In genomic region chr7:22154130-22154529, GRCh38 we compare ENCODE assay signal across 15 cellular contexts.
DNase-seq lines count a peak whose midpoint lies in the region; ATAC-seq, FAIRE-seq and TF ChIP-seq lines count a peak whose summit lies in the region.
"Had no signal": no experiment of that assay in that cellular context is flagged by ENCODE, and none has a peak within 500 bp of the region (broad histone marks: within the 10 kb centered on the region; RNA-seq: fewer than 3 reads in every experiment).

No MANE protein-coding gene starts in this region.

- H3K27me3 ChIP-seq in K562 (ENCODE audit: control insufficient read depth in 2 of 2, insufficient read depth in 2 of 2, low read length in 2 of 2): no peaks in the 10 kb centered on the region
- H3K27me3 ChIP-seq: BE2C, right atrium auricular region had no signal

- no peak overlapping the region for H3K4me2 ChIP-seq in K562 (ENCODE audit: insufficient read depth, low read length)

- no peaks in the 10 kb centered on the region for H3K36me3 Mint-ChIP-seq in activated T-helper 2 cell treated with anti-CD3 and anti-CD28 coated beads, Interferon-gamma antibody, Interleukin-2, Interleukin-4, amounts not matched to agents 10 μg/mL and 5 μg/mL and 100 μg/mL, durations not matched to agents 14 hours and 24 hours and 36 hours (ENCODE audit: low read depth)

- no peak overlapping the region for H3K27ac Mint-ChIP-seq in activated T-helper 2 cell treated with anti-CD3 and anti-CD28 coated beads, Interferon-gamma antibody, Interleukin-2, Interleukin-4, amounts not matched to agents 10 μg/mL and 5 μg/mL and 100 μg/mL, durations not matched to agents 14 hours and 24 hours and 36 hours
- H3K27ac Mint-ChIP-seq: stimulated activated naive B cell treated with anti-CD40 and anti-IgM and Interleukin-4, amounts not matched to agents 10 μg/mL and 1 μg/mL and 100 μg/mL, for 72 hours had no signal

- peaks cover 25% of the 10 kb centered on the region for H3K4me1 Mint-ChIP-seq in activated T-helper 2 cell treated with anti-CD3 and anti-CD28 coated beads, Interferon-gamma antibody, Interleukin-2, Interleukin-4, amounts not matched to agents 10 μg/mL and 5 μg/mL and 100 μg/mL, durations not matched to agents 14 hours and 24 hours and 36 hours (ENCODE audit: low read depth)
- H3K4me1 Mint-ChIP-seq: central memory CD8-positive, alpha-beta T cell; stimulated activated naive B cell treated with anti-CD40 and anti-IgM and Interleukin-4, amounts not matched to agents 10 μg/mL and 1 μg/mL and 100 μg/mL, for 72 hours had no signal

- H3K9ac ChIP-seq in K562 (ENCODE audit: insufficient read depth in 1 of 2, low read depth in 2 of 2, low read length in 2 of 2): no peak overlapping the region

- H3K4me3 Mint-ChIP-seq in activated T-helper 2 cell treated with anti-CD3 and anti-CD28 coated beads, Interferon-gamma antibody, Interleukin-2, Interleukin-4, amounts not matched to agents 10 μg/mL and 5 μg/mL and 100 μg/mL, durations not matched to agents 14 hours and 24 hours and 36 hours (ENCODE audit: low read depth): no peak overlapping the region
- H3K4me3 Mint-ChIP-seq: central memory CD8-positive, alpha-beta T cell; stimulated activated naive B cell treated with anti-CD40 and anti-IgM and Interleukin-4, amounts not matched to agents 10 μg/mL and 1 μg/mL and 100 μg/mL, for 72 hours had no signal

- intact Hi-C loops in K562 (cut with micrococcal nuclease): no loop called here
- intact Hi-C loops in activated T-helper 2 cell treated with anti-CD3 and anti-CD28 coated beads, Interferon-gamma antibody, Interleukin-2, Interleukin-4, amounts not matched to agents 10 μg/mL and 5 μg/mL and 100 μg/mL, durations not matched to agents 14 hours and 24 hours and 36 hours (cut with micrococcal nuclease): no loop called here

- no peak overlapping the region for H3K4me3 ChIP-seq in K562
- H3K4me3 ChIP-seq: right atrium auricular region had no signal

- TF ChIP-seq EP300 in K562 (IDR thresholded peaks at IDR 0.05; ENCODE audit: low read length): no peak

- WGBS in K562 (ENCODE audit: insufficient coverage, low coverage, missing lambda C conversion rate): 6% methylated on average over 2 of the region's 2 CpGs

- no peak for TF ChIP-seq CTCF in K562 (IDR thresholded peaks at IDR 0.05 in 2 of 3, conservative IDR thresholded peaks at IDR 0.05 in 1 of 3; ENCODE audit: insufficient read depth in 2 of 3, low read depth in 1 of 3, low read length in 3 of 3)

- no peak for ATAC-seq in K562
- ATAC-seq: stimulated activated naive B cell treated with anti-CD40 and anti-IgM and Interleukin-4, amounts not matched to agents 10 μg/mL and 1 μg/mL and 100 μg/mL, for 72 hours had no signal

- DNase-seq in AG08395 (ENCODE audit: low spot score) (peak; percentile 9), HT-29 (ENCODE audit: low spot score) (peak; percentile 26), K562 (ENCODE audit: extremely low read depth in 1 of 4, low spot score in 3 of 4) (no peak), left kidney (ENCODE audit: low read depth, low spot score) (peak; percentile 61), DMS153 treated with DMSO at 0.1 percent for 48 hours (lab: John Stamatoyannopoulos, UW; ENCODE audit: unreplicated experiment) (no peak), ACHN (no peak), EL (no peak)
- DNase-seq in activated T-helper 2 cell treated with anti-CD3 and anti-CD28 coated beads, Interferon-gamma antibody, Interleukin-2, Interleukin-4, amounts not matched to agents 10 μg/mL and 5 μg/mL and 100 μg/mL, durations not matched to agents 14 hours and 24 hours and 36 hours (ENCODE audit: low spot score): no peak
- DNase-seq: activated gamma-delta T cell treated with Interleukin-2 at 50 U/mL for 16 hours; BE2C; NCI-H1105 treated with DMSO at 0.1 percent for 48 hours; stimulated activated CD4-positive, alpha-beta T cell treated with anti-CD3 and anti-CD28 coated beads, Interleukin-2, amount 100 ng/mL, for 48 hours; stimulated activated naive B cell treated with anti-CD40 and anti-IgM and Interleukin-4, amounts not matched to agents 10 μg/mL and 1 μg/mL and 100 μg/mL, for 72 hours had no signal

- no peaks in the 10 kb centered on the region for H3K79me2 ChIP-seq in K562 (ENCODE audit: control insufficient read depth, insufficient read depth, low read length)

- H3K36me3 ChIP-seq in K562 (ENCODE audit: control insufficient read depth, insufficient read depth, low read length): no peaks in the 10 kb centered on the region

- BruUV-seq in K562 (replicated peaks; lab: Mats Ljungman, UMichigan): no TSS peak

- no peak overlapping the region for H3K27ac ChIP-seq in K562 (ENCODE audit: extremely low read depth, low read depth, low read length)
- H3K27ac ChIP-seq: right atrium auricular region had no signal

- POLR2A ChIA-PET in K562 (lab: Yijun Ruan, JAX): no interaction called here

- TF ChIP-seq POLR2A in K562 (conservative IDR thresholded peaks at IDR 0.05): no peak

- peaks cover 16% of the 10 kb centered on the region for H3K27me3 Mint-ChIP-seq in activated T-helper 2 cell treated with anti-CD3 and anti-CD28 coated beads, Interferon-gamma antibody, Interleukin-2, Interleukin-4, amounts not matched to agents 10 μg/mL and 5 μg/mL and 100 μg/mL, durations not matched to agents 14 hours and 24 hours and 36 hours (ENCODE audit: low read depth)
- H3K27me3 Mint-ChIP-seq: stimulated activated naive B cell treated with anti-CD40 and anti-IgM and Interleukin-4, amounts not matched to agents 10 μg/mL and 1 μg/mL and 100 μg/mL, for 72 hours had no signal

- H3K4me1 ChIP-seq in K562 (replicated peaks in 1 of 2; ENCODE audit: control insufficient read depth in 2 of 2, insufficient read depth in 2 of 2, low read length in 2 of 2): peaks cover 0 to 7% of the 10 kb centered on the region in 2 experiments; a peak in 1 of 5 replicates
- H3K4me1 ChIP-seq: right atrium auricular region had no signal

- no peaks in the 10 kb centered on the region for H3K9me3 ChIP-seq in K562 (replicated peaks; ENCODE audit: control insufficient read depth, insufficient read depth, low read depth, low read length)
- H3K9me3 ChIP-seq: BE2C, right atrium auricular region had no signal

- TF ChIP-seq RAD21 in K562 (CRISPR knock-in tag; conservative IDR thresholded peaks at IDR 0.05 in 1 of 2, IDR thresholded peaks at IDR 0.05 in 1 of 2): no peak

- H3K9me1 ChIP-seq in K562 (ENCODE audit: control insufficient read depth, insufficient read depth, low read length): no peaks in the 10 kb centered on the region

- no peak for FAIRE-seq in K562 (lab: Jason Lieb, UNC)

- H3K9me3 Mint-ChIP-seq in activated T-helper 2 cell treated with anti-CD3 and anti-CD28 coated beads, Interferon-gamma antibody, Interleukin-2, Interleukin-4, amounts not matched to agents 10 μg/mL and 5 μg/mL and 100 μg/mL, durations not matched to agents 14 hours and 24 hours and 36 hours: no peaks in the 10 kb centered on the region
- H3K9me3 Mint-ChIP-seq: central memory CD8-positive, alpha-beta T cell; stimulated activated naive B cell treated with anti-CD40 and anti-IgM and Interleukin-4, amounts not matched to agents 10 μg/mL and 1 μg/mL and 100 μg/mL, for 72 hours had no signal

- CTCF ChIA-PET in K562 (lab: Yijun Ruan, JAX; ENCODE audit: low intra/inter-chr PET ratio): no interaction called here

- in situ Hi-C loops in K562 (cut with MboI) (no loop called here), ACHN (cut with HindIII; ENCODE audit: low pct_ligation_motif_present, low pct_unique_long_range_greater_than_20kb, low sequenced_read_pairs) (no loop called here)

- H2AFZ ChIP-seq in K562 (ENCODE audit: low read depth, low read length): no peak overlapping the region

- no peaks in the 10 kb centered on the region for H4K20me1 ChIP-seq in K562 (replicated peaks; ENCODE audit: control insufficient read depth, insufficient read depth, low read length)

TF ChIP-seq in K562, 482 proteins besides CTCF, POLR2A, EP300 and RAD21:
- TF ChIP-seq FOS (IDR thresholded peaks at IDR 0.05; ENCODE audit: extremely low read depth, insufficient read length) (no peak), RFX1 (IDR thresholded peaks at IDR 0.05) (peak; percentile 84)

Comparison
In these comparisons a context has a peak if more than half of its experiments do, and no peak if none do; other contexts are left out.
1. DNase-seq: peak in AG08395 (single experiment), HT-29 (single experiment) and left kidney (single experiment); none in K562 (0 of 4), DMS153 treated with DMSO at 0.1 percent for 48 hours (single experiment), ACHN (single experiment), EL (single experiment) and activated T-helper 2 cell treated with anti-CD3 and anti-CD28 coated beads, Interferon-gamma antibody, Interleukin-2, Interleukin-4, amounts not matched to agents 10 μg/mL and 5 μg/mL and 100 μg/mL, durations not matched to agents 14 hours and 24 hours and 36 hours (single experiment).